Comparison of ENCODE assay signal across 27 cellular contexts in the genomic region with DNA sequence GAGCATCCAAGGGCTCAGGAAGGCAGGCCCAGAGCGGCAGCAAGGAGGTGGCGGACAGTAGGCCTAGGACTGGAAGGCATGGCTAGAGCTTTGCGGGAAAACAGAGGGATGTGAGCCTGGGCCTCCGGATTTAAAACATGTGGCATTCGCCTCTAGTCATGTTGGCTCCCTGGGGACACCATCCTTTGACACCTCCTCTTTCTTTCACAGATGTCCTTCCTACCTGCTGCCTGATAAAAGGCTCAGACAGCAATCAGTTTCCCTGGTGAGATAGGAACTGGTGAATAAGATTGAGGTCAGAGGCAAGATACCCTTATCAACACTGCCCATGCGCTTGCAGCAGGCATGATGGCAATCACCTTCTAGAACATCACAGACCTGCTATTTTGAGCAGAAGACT.
"Had no signal": no experiment of that assay in that cellular context is flagged by ENCODE, and none has a peak within 500 bp of the region (broad histone marks: within the 10 kb centered on the region; RNA-seq: fewer than 3 reads in every experiment).

No MANE protein-coding gene starts in this region.

- H3K4me1 ChIP-seq: parathyroid adenoma, psoas muscle, right lobe of liver, sigmoid colon, thyroid gland, tibial nerve, upper lobe of left lung, vagina had no signal

- H3K27ac Mint-ChIP-seq: natural killer cell; neural progenitor cell; progenitor cell of endocrine pancreas; stimulated activated effector memory CD8-positive, alpha-beta T cell treated with anti-CD3 and anti-CD28 coated beads, Interleukin-12 subunit alpha, Interleukin-12 subunit beta, amount 100 ng/mL, for 72 hours; stimulated activated naive B cell treated with anti-CD40 and anti-IgM and Interleukin-4, amounts not matched to agents 10 μg/mL and 1 μg/mL and 100 μg/mL, for 72 hours; stimulated activated naive CD8-positive, alpha-beta T cell treated with anti-CD3 and anti-CD28 coated beads, Interleukin-15, Interleukin-2, amounts not matched to agents 100 ng/mL and 50 ng/mL, for 24 hours had no signal

- H3K9me3 ChIP-seq: ovary, psoas muscle, right lobe of liver, sigmoid colon, stomach, thoracic aorta, thyroid gland, tibial nerve, upper lobe of left lung, vagina had no signal

- H3K27me3 ChIP-seq: neural progenitor cell, ovary, right lobe of liver, sigmoid colon, thyroid gland, tibial nerve, upper lobe of left lung, vagina had no signal

- H3K4me1 Mint-ChIP-seq: natural killer cell; stimulated activated effector memory CD8-positive, alpha-beta T cell treated with anti-CD3 and anti-CD28 coated beads, Interleukin-12 subunit alpha, Interleukin-12 subunit beta, amount 100 ng/mL, for 72 hours; stimulated activated naive B cell treated with anti-CD40 and anti-IgM and Interleukin-4, amounts not matched to agents 10 μg/mL and 1 μg/mL and 100 μg/mL, for 72 hours had no signal

- H3K36me3 ChIP-seq: neural progenitor cell, ovary, right lobe of liver, sigmoid colon, stomach, thoracic aorta, thyroid gland, tibial nerve, upper lobe of left lung, vagina had no signal

- H3K9me3 Mint-ChIP-seq: natural killer cell; nephron; neural progenitor cell; stimulated activated effector memory CD8-positive, alpha-beta T cell treated with anti-CD3 and anti-CD28 coated beads, Interleukin-12 subunit alpha, Interleukin-12 subunit beta, amount 100 ng/mL, for 72 hours; stimulated activated naive B cell treated with anti-CD40 and anti-IgM and Interleukin-4, amounts not matched to agents 10 μg/mL and 1 μg/mL and 100 μg/mL, for 72 hours; stimulated activated naive CD8-positive, alpha-beta T cell treated with anti-CD3 and anti-CD28 coated beads, Interleukin-15, Interleukin-2, amounts not matched to agents 100 ng/mL and 50 ng/mL, for 24 hours had no signal

- H3K4me3 ChIP-seq: neural progenitor cell, ovary, psoas muscle, right lobe of liver, sigmoid colon, stomach, thoracic aorta, thyroid gland, tibial nerve, upper lobe of left lung, vagina had no signal

- ATAC-seq: natural killer cell; psoas muscle; right cardiac atrium; right lobe of liver; stimulated activated effector memory CD8-positive, alpha-beta T cell treated with anti-CD3 and anti-CD28 coated beads, Interleukin-12 subunit alpha, Interleukin-12 subunit beta, amount 100 ng/mL, for 72 hours; stimulated activated naive B cell treated with anti-CD40 and anti-IgM and Interleukin-4, amounts not matched to agents 10 μg/mL and 1 μg/mL and 100 μg/mL, for 72 hours had no signal

- H3K9ac ChIP-seq: neural progenitor cell, parathyroid adenoma had no signal

- H3K27ac ChIP-seq: neural progenitor cell, ovary, parathyroid adenoma, psoas muscle, right lobe of liver, sigmoid colon, stomach, thoracic aorta, thyroid gland, tibial nerve, upper lobe of left lung, vagina had no signal

- DNase-seq: natural killer cell; occipital lobe; ovary; posterior cingulate gyrus; psoas muscle; right cardiac atrium; right lobe of liver; sigmoid colon; small intestine; stimulated activated CD4-positive, alpha-beta T cell treated with anti-CD3 and anti-CD28 coated beads, Interleukin-15, amount 100 ng/mL, for 24 hours; stimulated activated CD4-positive, alpha-beta T cell treated with anti-CD3 and anti-CD28 coated beads, Interleukin-2, amount 100 ng/mL, for 24 hours; stimulated activated CD4-positive, alpha-beta T cell treated with anti-CD3 and anti-CD28 coated beads, Interleukin-2, amount 100 ng/mL, for 48 hours; stimulated activated CD4-positive, alpha-beta T cell treated with anti-CD3 and anti-CD28 coated beads, Interleukin-4, amount 100 ng/mL, for 24 hours; stimulated activated naive B cell treated with anti-CD40 and anti-IgM and Interleukin-4, amounts not matched to agents 10 μg/mL and 1 μg/mL and 100 μg/mL, for 72 hours; stimulated activated naive CD4-positive, alpha-beta T cell treated with Interleukin-2 at 50 U/mL for 16 hours; stomach; thyroid gland had no signal

- H3K36me3 Mint-ChIP-seq: natural killer cell; neural progenitor cell; stimulated activated effector memory CD8-positive, alpha-beta T cell treated with anti-CD3 and anti-CD28 coated beads, Interleukin-12 subunit alpha, Interleukin-12 subunit beta, amount 100 ng/mL, for 72 hours; stimulated activated naive B cell treated with anti-CD40 and anti-IgM and Interleukin-4, amounts not matched to agents 10 μg/mL and 1 μg/mL and 100 μg/mL, for 72 hours had no signal

- H3K4me3 Mint-ChIP-seq: natural killer cell; neural progenitor cell; stimulated activated effector memory CD8-positive, alpha-beta T cell treated with anti-CD3 and anti-CD28 coated beads, Interleukin-12 subunit alpha, Interleukin-12 subunit beta, amount 100 ng/mL, for 72 hours; stimulated activated naive B cell treated with anti-CD40 and anti-IgM and Interleukin-4, amounts not matched to agents 10 μg/mL and 1 μg/mL and 100 μg/mL, for 72 hours; stimulated activated naive CD8-positive, alpha-beta T cell treated with anti-CD3 and anti-CD28 coated beads, Interleukin-15, Interleukin-2, amounts not matched to agents 100 ng/mL and 50 ng/mL, for 24 hours had no signal
